ENCODE assay signal across 15 cellular contexts in genomic region chr22:36536717-36537116, GRCh38. TPM values are rescaled to one million over a fixed set of nuclear protein-coding genes. Genes with fewer than 3 reads are reported as not detected.
DNase-seq lines count a peak whose midpoint lies in the region; ATAC-seq and TF ChIP-seq lines count a peak whose summit lies in the region.
"Had no signal": no experiment of that assay in that cellular context is flagged by ENCODE, and none has a peak within 500 bp of the region (broad histone marks: within the 10 kb centered on the region; RNA-seq: fewer than 3 reads in every experiment).

No MANE protein-coding gene starts in this region.

- no peaks in the 10 kb centered on the region for H3K79me2 ChIP-seq in GM23338 (replicated peaks; ENCODE audit: insufficient read depth)
- no peaks in the 10 kb centered on the region for H3K79me2 ChIP-seq in OCI-LY7 (ENCODE audit: insufficient read depth, low read depth, low read length)

- peak; percentile 87 for ATAC-seq in GM23338
- ATAC-seq: activated T-helper 17 cell treated with anti-CD3 and anti-CD28 coated beads, Interleukin-2, amount 50 U/mL, for 72 hours; foreskin keratinocyte; stimulated activated naive CD8-positive, alpha-beta T cell treated with anti-CD3 and anti-CD28 coated beads, Interleukin-15, amount 100 ng/mL, for 72 hours had no signal

- peaks cover 6% of the 10 kb centered on the region for H3K9me3 ChIP-seq in OCI-LY7 (ENCODE audit: low read length)

- POLR2A ChIA-PET in OCI-LY7 (lab: Charles Lee), result interaction anchor here (0.6 kb wide), 1 partner anchor 495 kb away, joined by 3 read pairs; no protein-coding TSS in a partner anchor

- H4K20me1 ChIP-seq in GM23338 (replicated peaks; ENCODE audit: insufficient read depth) (no peaks in the 10 kb centered on the region), OCI-LY7 (ENCODE audit: insufficient read depth, low read length) (no peaks in the 10 kb centered on the region)

- TF ChIP-seq CTCF in GM23338 (conservative IDR thresholded peaks at IDR 0.05; ENCODE audit: low read depth in 2 of 2), result no peak; a peak in 1 of 4 replicates
- TF ChIP-seq CTCF in OCI-LY7 (conservative IDR thresholded peaks at IDR 0.05; ENCODE audit: low read length), result no peak

- BruUV-seq in OCI-LY7 (replicated peaks; lab: Mats Ljungman, UMichigan), result no TSS peak

- DNase-seq in GM23338 (ENCODE audit: low spot score), result peak; percentile 29
- DNase-seq in NCI-H146 (lab: John Stamatoyannopoulos, UW), result peak; percentile 39
- DNase-seq in NCI-H510A treated with DMSO at 0.1 percent for 48 hours (lab: John Stamatoyannopoulos, UW), result peak; percentile 58
- DNase-seq in left kidney (ENCODE audit: low read depth, low spot score), result peak; percentile 79
- no peak for DNase-seq in central memory CD4-positive, alpha-beta T cell
- no peak for DNase-seq in OCI-LY7 (ENCODE audit: low spot score)
- DNase-seq in activated CD4-positive, alpha-beta T cell treated with anti-CD3 and anti-CD28 coated beads for 4 hours, result no peak
- DNase-seq in posterior cingulate gyrus, result no peak
- DNase-seq: foreskin keratinocyte; NCI-H446; stimulated activated CD4-positive, alpha-beta T cell treated with anti-CD3 and anti-CD28 coated beads, Interleukin-15, amount 100 ng/mL, for 24 hours; stimulated activated naive CD8-positive, alpha-beta T cell treated with anti-CD3 and anti-CD28 coated beads, Interleukin-15, amount 100 ng/mL, for 72 hours had no signal

- H3K9me2 ChIP-seq in GM23338 (ENCODE audit: insufficient read depth) (0 out of 2 replicates have a peak, but pooled peaks cover 6% of the 10 kb centered on the region), OCI-LY7 (ENCODE audit: insufficient read depth, low read length) (no peaks in the 10 kb centered on the region)

- H3K4me3 Mint-ChIP-seq in GM23338, result no peak overlapping the region
- H3K4me3 Mint-ChIP-seq: activated T-helper 17 cell treated with anti-CD3 and anti-CD28 coated beads, Interleukin-2, amount 50 U/mL, for 72 hours; central memory CD8-positive, alpha-beta T cell; stimulated activated naive CD8-positive, alpha-beta T cell treated with anti-CD3 and anti-CD28 coated beads, Interleukin-15, amount 100 ng/mL, for 72 hours had no signal

- no peaks in the 10 kb centered on the region for H3K27me3 ChIP-seq in GM23338 (ENCODE audit: insufficient read depth)
- H3K27me3 ChIP-seq: foreskin keratinocyte had no signal

- intact Hi-C loops in OCI-LY7 (cut with micrococcal nuclease; ENCODE audit: unreplicated experiment), result no loop called here
- intact Hi-C loops in posterior cingulate gyrus (cut with DNase I), result no loop called here

- peaks cover under 1% of the 10 kb centered on the region for H3K27me3 Mint-ChIP-seq in GM23338 (ENCODE audit: insufficient read depth, low read depth, poor library complexity)
- H3K27me3 Mint-ChIP-seq: activated T-helper 17 cell treated with anti-CD3 and anti-CD28 coated beads, Interleukin-2, amount 50 U/mL, for 72 hours; stimulated activated naive CD8-positive, alpha-beta T cell treated with anti-CD3 and anti-CD28 coated beads, Interleukin-15, amount 100 ng/mL, for 72 hours had no signal

- H3K4me2 ChIP-seq in GM23338 (no peak overlapping the region), OCI-LY7 (ENCODE audit: low read length) (no peak overlapping the region)

- no peaks in the 10 kb centered on the region for H3F3A ChIP-seq in GM23338 (replicated peaks; ENCODE audit: low read depth)

- H2AFZ ChIP-seq in GM23338 (no peak overlapping the region), OCI-LY7 (ENCODE audit: low read length) (no peak overlapping the region)

- H3K36me3 ChIP-seq in GM23338 (ENCODE audit: insufficient read depth) (no peaks in the 10 kb centered on the region), OCI-LY7 (ENCODE audit: insufficient read depth, low read length) (no peaks in the 10 kb centered on the region)

- CTCF ChIA-PET in OCI-LY7 (lab: Charles Lee; ENCODE audit: unreplicated experiment), result no interaction called here

- no peak overlapping the region for H3K27ac ChIP-seq in GM23338 (ENCODE audit: low read depth)
- H3K27ac ChIP-seq in OCI-LY7 (ENCODE audit: low read depth, low read length, poor library complexity, severe bottlenecking), result no peak overlapping the region
- H3K27ac ChIP-seq: foreskin keratinocyte had no signal

- no peaks in the 10 kb centered on the region; the same call in 2 of the 3 replicates for H3K4me1 Mint-ChIP-seq in GM23338
- H3K4me1 Mint-ChIP-seq: central memory CD8-positive, alpha-beta T cell had no signal

- H3K4me3 ChIP-seq in GM23338 (no peak overlapping the region), OCI-LY7 (ENCODE audit: low read depth, low read length, poor library complexity, severe bottlenecking) (no peak overlapping the region)

- no peak overlapping the region for H3K27ac Mint-ChIP-seq in GM23338
- H3K27ac Mint-ChIP-seq: activated T-helper 17 cell treated with anti-CD3 and anti-CD28 coated beads, Interleukin-2, amount 50 U/mL, for 72 hours; progenitor cell of endocrine pancreas; stimulated activated naive CD8-positive, alpha-beta T cell treated with anti-CD3 and anti-CD28 coated beads, Interleukin-15, amount 100 ng/mL, for 72 hours had no signal

- no peaks in the 10 kb centered on the region; the same call in none of the 2 replicates for H3K4me1 ChIP-seq in GM23338 (ENCODE audit: insufficient read depth)
- H3K4me1 ChIP-seq in OCI-LY7 (ENCODE audit: insufficient read depth, low read length, poor library complexity, severe bottlenecking), result no peaks in the 10 kb centered on the region

- H3K9me3 Mint-ChIP-seq in GM23338, result peaks cover 18% of the 10 kb centered on the region
- H3K9me3 Mint-ChIP-seq: activated T-helper 17 cell treated with anti-CD3 and anti-CD28 coated beads, Interleukin-2, amount 50 U/mL, for 72 hours; central memory CD8-positive, alpha-beta T cell had no signal

- peaks cover 3% of the 10 kb centered on the region; the same call in 1 of the 3 replicates for H3K36me3 Mint-ChIP-seq in GM23338 (ENCODE audit: low read depth)

TF ChIP-seq in GM23338, 12 proteins besides CTCF, POLR2A, EP300 and RAD21 (continues in another document):
- TF ChIP-seq EZH2phosphoT487 (IDR thresholded peaks at IDR 0.05; ENCODE audit: unreplicated experiment), result no peak
- TF ChIP-seq NANOG (IDR thresholded peaks at IDR 0.05; ENCODE audit: borderline replicate concordance), result no peak
- no peak for TF ChIP-seq EZH2 (IDR thresholded peaks at IDR 0.05; ENCODE audit: low read depth, unreplicated experiment)
- no peak for TF ChIP-seq CREB1 (CRISPR knock-in tag; IDR thresholded peaks at IDR 0.05; ENCODE audit: low read depth)
- no peak for TF ChIP-seq POLR2AphosphoS5 (IDR thresholded peaks at IDR 0.05; ENCODE audit: low read depth)
- no peak for TF ChIP-seq JUNB (IDR thresholded peaks at IDR 0.05; ENCODE audit: unreplicated experiment)

RNA-seq across cellular contexts. Expression of gene EIF3D, which starts 7.8 kb away (rescaled TPM):
- 360 and 381 TPM in 2 replicates for total RNA-seq in GM23338 (2014; rRNA removed; shearing (Covaris generic))
- 148 and 149 TPM in 2 replicates for polyA plus RNA-seq in GM23338 (2016; fragmentation: Nextera tagmentation; extraction: Ambion mirVana)
- 270 and 307 TPM in 2 replicates for total RNA-seq in OCI-LY7 (2014; rRNA removed; shearing (Covaris generic))
- total RNA-seq in OCI-LY7 (2022), result 201 and 223 TPM in 2 replicates

RNA-seq across cellular contexts. Expression of gene FOXRED2, which starts 29.9 kb away (rescaled TPM):
- total RNA-seq in GM23338 (2014; rRNA removed; shearing (Covaris generic)), result 38.3 and 47.5 TPM in 2 replicates
- 11.5 and 12.7 TPM in 2 replicates for polyA plus RNA-seq in GM23338 (2016; fragmentation: Nextera tagmentation; extraction: Ambion mirVana)
- 16.2 and 22.6 TPM in 2 replicates for total RNA-seq in OCI-LY7 (2014; rRNA removed; shearing (Covaris generic))
- total RNA-seq in OCI-LY7 (2022), result 40.6 and 48.3 TPM in 2 replicates

RNA-seq across cellular contexts. Expression of gene TXN2, which starts 55.3 kb away (rescaled TPM):
- total RNA-seq in GM23338 (2014; rRNA removed; shearing (Covaris generic)), result 21.6 and 23.0 TPM in 2 replicates
- 50.3 and 55.6 TPM in 2 replicates for polyA plus RNA-seq in GM23338 (2016; fragmentation: Nextera tagmentation; extraction: Ambion mirVana)
- 32.0 and 33.4 TPM in 2 replicates for total RNA-seq in OCI-LY7 (2014; rRNA removed; shearing (Covaris generic))
- total RNA-seq in OCI-LY7 (2022), result 94.2 and 106 TPM in 2 replicates

Comparison
In these comparisons a context has a peak if more than half of its experiments do, and no peak if none do; other contexts are left out.
1. DNase-seq: peak in GM23338 (single experiment), NCI-H146 (single experiment), NCI-H510A treated with DMSO at 0.1 percent for 48 hours (single experiment) and left kidney (single experiment); none in central memory CD4-positive, alpha-beta T cell (single experiment), OCI-LY7 (single experiment), activated CD4-positive, alpha-beta T cell treated with anti-CD3 and anti-CD28 coated beads for 4 hours (0 of 2) and posterior cingulate gyrus (0 of 10).